22 cellular contexts compared by ENCODE assay signal in genomic region chr5:37830348-37830747, GRCh38. TPM values are rescaled to one million over a fixed set of nuclear protein-coding genes. Genes with fewer than 3 reads are reported as not detected.
A peak's percentile ranks its signal among the peaks of the same experiment; 100 is the strongest.
DNase-seq lines count a peak whose midpoint lies in the region; ATAC-seq and TF ChIP-seq lines count a peak whose summit lies in the region.
"Had no signal": no experiment of that assay in that cellular context is flagged by ENCODE, and none has a peak within 500 bp of the region (broad histone marks: within the 10 kb centered on the region; RNA-seq: fewer than 3 reads in every experiment).

No MANE protein-coding gene starts in this region.

- no peak overlapping the region for H3K9ac ChIP-seq in muscle layer of colon (ENCODE audit: low read length)

- in situ Hi-C loops in gastrocnemius medialis (cut with MboI; ENCODE audit: low sequenced_read_pairs in 4 of 4): loop anchor here in 1 of 4 donors (10.0 kb wide), 1 partner anchor 364 kb away; no protein-coding TSS in a partner anchor

- TF ChIP-seq CTCF in osteoblast (IDR thresholded peaks at IDR 0.05; ENCODE audit: extremely low read depth, low read depth, low read length) (no peak), gastrocnemius medialis (IDR thresholded peaks at IDR 0.05 in 4 of 5, conservative IDR thresholded peaks at IDR 0.05 in 1 of 5) (no peak), nephron progenitor cell (IDR thresholded peaks at IDR 0.05) (no peak), right atrium auricular region (IDR thresholded peaks at IDR 0.05) (no peak)

- intact Hi-C loops in gastrocnemius medialis (cut with DNase I; ENCODE audit: low total_unique reads): loop anchor here (10.0 kb wide), 1 partner anchor 614 kb away; no protein-coding TSS in a partner anchor

- H2AFZ ChIP-seq in osteoblast (ENCODE audit: low read length): no peak overlapping the region
- H2AFZ ChIP-seq: GM23338 had no signal

- peak in 1 of 2 donors; percentile 22 for ATAC-seq in gastrocnemius medialis
- ATAC-seq: A549, GM23338, HCT116 had no signal

- peaks cover 80% of the 10 kb centered on the region for H3K36me3 Mint-ChIP-seq in nephron progenitor cell (ENCODE audit: low read depth)
- H3K36me3 Mint-ChIP-seq: CD4-positive, alpha-beta memory T cell had no signal

- H3K27ac Mint-ChIP-seq in nephron progenitor cell: no peak overlapping the region
- H3K27ac Mint-ChIP-seq: CD4-positive, alpha-beta memory T cell; GM23338; H9 had no signal

- TF ChIP-seq POLR2A in gastrocnemius medialis (IDR thresholded peaks at IDR 0.05): no peak

- H3K4me3 Mint-ChIP-seq in nephron progenitor cell: no peak overlapping the region
- H3K4me3 Mint-ChIP-seq: CD4-positive, alpha-beta memory T cell; GM23338; H9 had no signal

- H3K4me3 ChIP-seq in muscle layer of colon (ENCODE audit: low read depth in 1 of 2, low read length in 2 of 2): no peak overlapping the region
- H3K4me3 ChIP-seq in osteoblast (ENCODE audit: insufficient read depth, low read length): no peak overlapping the region
- H3K4me3 ChIP-seq in gastrocnemius medialis: no peak overlapping the region
- no peak overlapping the region for H3K4me3 ChIP-seq in right atrium auricular region
- H3K4me3 ChIP-seq: A549, GM23338 had no signal

- peaks cover 37% of the 10 kb centered on the region for H3K27me3 Mint-ChIP-seq in nephron progenitor cell (ENCODE audit: low read depth, poor library complexity)

- H3K4me1 Mint-ChIP-seq in nephron progenitor cell: peaks cover 72% of the 10 kb centered on the region

- H3K9me3 ChIP-seq in muscle layer of colon (ENCODE audit: low read length): no peaks in the 10 kb centered on the region
- no peaks in the 10 kb centered on the region for H3K9me3 ChIP-seq in osteoblast (ENCODE audit: low read depth, low read length)
- H3K9me3 ChIP-seq in gastrocnemius medialis: no peaks in the 10 kb centered on the region
- no peaks in the 10 kb centered on the region for H3K9me3 ChIP-seq in right atrium auricular region
- H3K9me3 ChIP-seq: A549 had no signal

- H3K4me2 ChIP-seq in osteoblast (ENCODE audit: insufficient read depth, low read length): no peak overlapping the region
- H3K4me2 ChIP-seq: A549, GM23338 had no signal

- H3K9me3 Mint-ChIP-seq in nephron progenitor cell: no peaks in the 10 kb centered on the region
- H3K9me3 Mint-ChIP-seq: CD4-positive, alpha-beta memory T cell; GM23338; H9 had no signal

- H3K27me3 ChIP-seq in muscle layer of colon (ENCODE audit: control insufficient read depth in 1 of 2, insufficient read depth in 2 of 2, low read length in 2 of 2): peaks cover 0 to 9% of the 10 kb centered on the region in 2 donors
- H3K27me3 ChIP-seq in osteoblast (ENCODE audit: insufficient read depth, low read length): no peaks in the 10 kb centered on the region
- H3K27me3 ChIP-seq in gastrocnemius medialis: peaks cover 0 to 17% (median 0%) of the 10 kb centered on the region in 3 donors
- H3K27me3 ChIP-seq in right atrium auricular region: no peaks in the 10 kb centered on the region

- no peaks in the 10 kb centered on the region for H4K20me1 ChIP-seq in osteoblast (ENCODE audit: insufficient read depth, low read length)

- H3K79me2 ChIP-seq in osteoblast (ENCODE audit: insufficient read depth, low read length): peaks cover 100% of the 10 kb centered on the region

- H3K36me3 ChIP-seq in muscle layer of colon (ENCODE audit: insufficient read depth, low read length) (peaks cover 7% of the 10 kb centered on the region), osteoblast (ENCODE audit: insufficient read depth, low read length) (peaks cover 36% of the 10 kb centered on the region), gastrocnemius medialis (no peaks in the 10 kb centered on the region), right atrium auricular region (no peaks in the 10 kb centered on the region)

- H3K27ac ChIP-seq in muscle layer of colon (ENCODE audit: low read depth, low read length): peak overlapping the region; percentile 32
- peak overlapping the region; percentile 11 for H3K27ac ChIP-seq in osteoblast (ENCODE audit: low read depth, low read length)
- H3K27ac ChIP-seq in gastrocnemius medialis: peak overlapping the region in 3 of 4 donors; percentile 7 to 77 (median 43)
- H3K27ac ChIP-seq in right atrium auricular region: no peak overlapping the region
- H3K27ac ChIP-seq: A549 had no signal

- H3K4me1 ChIP-seq in muscle layer of colon (ENCODE audit: insufficient read depth, low read length) (peaks cover 53% of the 10 kb centered on the region), osteoblast (ENCODE audit: insufficient read depth, low read length) (peaks cover 35% of the 10 kb centered on the region), gastrocnemius medialis (peaks cover 0 to 19% of the 10 kb centered on the region in 2 donors), right atrium auricular region (peaks cover 0 to 5% of the 10 kb centered on the region in 2 donors)
- H3K4me1 ChIP-seq: A549 had no signal

- DNase-seq in osteoblast (ENCODE audit: insufficient read length, low spot score, missing footprints): no peak
- DNase-seq in gastrocnemius medialis: no peak
- DNase-seq in nephron progenitor cell: no peak
- no peak for DNase-seq in RKO (ENCODE audit: low spot score)
- no peak for DNase-seq in right atrium auricular region (ENCODE audit: low spot score)
- no peak for DNase-seq in HUDEP-2 (lab: John Stamatoyannopoulos, UW; ENCODE audit: unreplicated experiment in 76 of 76)
- DNase-seq: 8988T; ACHN; C1 segment of cervical spinal cord; Calu3; CD4-positive, alpha-beta memory T cell; COR-L47; DMS53; DMS79 treated with DMSO at 0.1 percent for 48 hours; GF-D8; H9 had no signal

RNA-seq across cellular contexts. Expression of gene GDNF, which starts 9.5 kb away (rescaled TPM):
- total RNA-seq in osteoblast: 5.0 and 6.2 TPM in 2 replicates
- 1 to 10 TPM; 1.5 to 6.0 (median 2.1) TPM for total RNA-seq in gastrocnemius medialis
- under 1 TPM; 0.19 to 0.31 TPM for total RNA-seq in right atrium auricular region
- total RNA-seq: Calu3; CD4-positive, alpha-beta memory T cell; G401; H4; H9 had no signal

Comparison
In these comparisons a context has a peak if more than half of its experiments do, and no peak if none do; other contexts are left out.
1. H3K27ac ChIP-seq: peak in muscle layer of colon (single experiment), osteoblast (single experiment) and gastrocnemius medialis (3 of 4); none in right atrium auricular region (0 of 2).